In the genomic region with DNA sequence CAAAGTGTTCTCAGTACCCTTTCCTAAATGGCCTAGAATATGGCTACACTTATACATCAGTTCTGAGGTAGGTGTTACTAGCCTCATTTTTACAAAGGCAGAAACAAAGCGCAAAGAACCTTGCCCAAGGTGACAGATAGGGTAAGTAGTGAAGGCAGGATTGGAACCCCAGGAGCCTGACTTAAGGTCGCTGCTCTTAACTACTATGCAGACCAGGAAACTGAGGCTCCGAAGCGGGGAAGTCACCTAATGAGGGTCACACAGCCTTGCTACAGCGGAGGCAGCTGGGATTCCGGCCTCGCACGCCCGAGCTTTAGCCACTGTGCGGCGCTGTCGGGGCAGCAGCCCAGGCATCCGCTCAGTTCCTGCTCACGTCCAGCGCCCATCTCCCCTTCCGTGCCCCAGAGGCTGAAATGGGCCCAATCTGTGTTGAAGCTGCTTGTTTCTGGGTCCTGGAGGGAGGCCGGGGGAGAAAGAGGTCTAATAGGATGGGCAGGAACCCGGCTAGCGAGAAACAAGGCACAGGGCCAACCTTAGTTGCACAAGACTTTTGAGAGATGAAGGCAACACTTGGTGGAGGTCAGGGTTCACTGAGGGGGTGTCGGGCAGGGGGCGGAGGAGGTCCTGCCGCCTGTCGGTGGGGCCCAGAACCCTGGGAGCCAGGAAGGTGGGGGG, we compare ENCODE assay signal across 1 cellular context.
TF ChIP-seq lines count a peak whose summit lies in the region.

No MANE protein-coding gene starts in this region.

TF ChIP-seq in HepG2, 621 proteins besides CTCF, POLR2A, EP300 and RAD21 (continued from another document and continues in another):
- TF ChIP-seq ZNF788 (CRISPR knock-in tag; IDR thresholded peaks at IDR 0.05; ENCODE audit: borderline replicate concordance) = peak; percentile 69; the same call in 1 of the 2 replicates
- peak; percentile 40; the same call in 1 of the 2 replicates for TF ChIP-seq ZNF225 (CRISPR knock-in tag; IDR thresholded peaks at IDR 0.05)
- no peak for TF ChIP-seq ZNF367 (CRISPR knock-in tag; IDR thresholded peaks at IDR 0.05; ENCODE audit: borderline replicate concordance)
- TF ChIP-seq, protein P1, sequence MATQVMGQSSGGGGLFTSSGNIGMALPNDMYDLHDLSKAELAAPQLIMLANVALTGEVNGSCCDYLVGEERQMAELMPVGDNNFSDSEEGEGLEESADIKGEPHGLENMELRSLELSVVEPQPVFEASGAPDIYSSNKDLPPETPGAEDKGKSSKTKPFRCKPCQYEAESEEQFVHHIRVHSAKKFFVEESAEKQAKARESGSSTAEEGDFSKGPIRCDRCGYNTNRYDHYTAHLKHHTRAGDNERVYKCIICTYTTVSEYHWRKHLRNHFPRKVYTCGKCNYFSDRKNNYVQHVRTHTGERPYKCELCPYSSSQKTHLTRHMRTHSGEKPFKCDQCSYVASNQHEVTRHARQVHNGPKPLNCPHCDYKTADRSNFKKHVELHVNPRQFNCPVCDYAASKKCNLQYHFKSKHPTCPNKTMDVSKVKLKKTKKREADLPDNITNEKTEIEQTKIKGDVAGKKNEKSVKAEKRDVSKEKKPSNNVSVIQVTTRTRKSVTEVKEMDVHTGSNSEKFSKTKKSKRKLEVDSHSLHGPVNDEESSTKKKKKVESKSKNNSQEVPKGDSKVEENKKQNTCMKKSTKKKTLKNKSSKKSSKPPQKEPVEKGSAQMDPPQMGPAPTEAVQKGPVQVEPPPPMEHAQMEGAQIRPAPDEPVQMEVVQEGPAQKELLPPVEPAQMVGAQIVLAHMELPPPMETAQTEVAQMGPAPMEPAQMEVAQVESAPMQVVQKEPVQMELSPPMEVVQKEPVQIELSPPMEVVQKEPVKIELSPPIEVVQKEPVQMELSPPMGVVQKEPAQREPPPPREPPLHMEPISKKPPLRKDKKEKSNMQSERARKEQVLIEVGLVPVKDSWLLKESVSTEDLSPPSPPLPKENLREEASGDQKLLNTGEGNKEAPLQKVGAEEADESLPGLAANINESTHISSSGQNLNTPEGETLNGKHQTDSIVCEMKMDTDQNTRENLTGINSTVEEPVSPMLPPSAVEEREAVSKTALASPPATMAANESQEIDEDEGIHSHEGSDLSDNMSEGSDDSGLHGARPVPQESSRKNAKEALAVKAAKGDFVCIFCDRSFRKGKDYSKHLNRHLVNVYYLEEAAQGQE (IDR thresholded peaks at IDR 0.05; ENCODE audit: borderline replicate concordance in 1 of 2, low read depth in 1 of 2, low read length in 2 of 2) = no peak
- TF ChIP-seq KLF16 (CRISPR knock-in tag; IDR thresholded peaks at IDR 0.05) = 0 out of 4 replicates have a peak, but pooled peaks of 1 of the 2 experiments have one; percentile 31
- peak; percentile 45; the same call in 1 of the 2 replicates for TF ChIP-seq HNF4G (IDR thresholded peaks at IDR 0.05; ENCODE audit: borderline replicate concordance, low read depth, low read length)
- TF ChIP-seq HNF4G (CRISPR knock-in tag; IDR thresholded peaks at IDR 0.05; ENCODE audit: borderline replicate concordance, low read depth) = no peak
- TF ChIP-seq, protein P2, sequence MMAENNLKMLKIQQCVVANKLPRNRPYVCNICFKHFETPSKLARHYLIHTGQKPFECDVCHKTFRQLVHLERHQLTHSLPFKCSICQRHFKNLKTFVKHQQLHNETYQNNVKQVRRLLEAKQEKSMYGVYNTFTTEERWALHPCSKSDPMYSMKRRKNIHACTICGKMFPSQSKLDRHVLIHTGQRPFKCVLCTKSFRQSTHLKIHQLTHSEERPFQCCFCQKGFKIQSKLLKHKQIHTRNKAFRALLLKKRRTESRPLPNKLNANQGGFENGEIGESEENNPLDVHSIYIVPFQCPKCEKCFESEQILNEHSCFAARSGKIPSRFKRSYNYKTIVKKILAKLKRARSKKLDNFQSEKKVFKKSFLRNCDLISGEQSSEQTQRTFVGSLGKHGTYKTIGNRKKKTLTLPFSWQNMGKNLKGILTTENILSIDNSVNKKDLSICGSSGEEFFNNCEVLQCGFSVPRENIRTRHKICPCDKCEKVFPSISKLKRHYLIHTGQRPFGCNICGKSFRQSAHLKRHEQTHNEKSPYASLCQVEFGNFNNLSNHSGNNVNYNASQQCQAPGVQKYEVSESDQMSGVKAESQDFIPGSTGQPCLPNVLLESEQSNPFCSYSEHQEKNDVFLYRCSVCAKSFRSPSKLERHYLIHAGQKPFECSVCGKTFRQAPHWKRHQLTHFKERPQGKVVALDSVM (CRISPR knock-in tag; IDR thresholded peaks at IDR 0.05) = peak; percentile 44; the same call in 1 of the 2 replicates
- TF ChIP-seq PCBP1 (IDR thresholded peaks at IDR 0.05; ENCODE audit: borderline replicate concordance, low read depth, low read length) = 0 out of 2 replicates have a peak, but pooled peaks have one; percentile 38
- TF ChIP-seq PPARG (CRISPR knock-in tag; conservative IDR thresholded peaks at IDR 0.05) = 0 out of 2 replicates have a peak, but pooled peaks have one; percentile 16
- no peak for TF ChIP-seq HOXA7 (CRISPR knock-in tag; IDR thresholded peaks at IDR 0.05)
- TF ChIP-seq REL (CRISPR knock-in tag; conservative IDR thresholded peaks at IDR 0.05) = 0 out of 2 replicates have a peak, but pooled peaks have one; percentile 42
- TF ChIP-seq ZFP90 (CRISPR knock-in tag; IDR thresholded peaks at IDR 0.05; ENCODE audit: borderline replicate concordance) = peak; percentile 50; the same call in 1 of the 2 replicates
- TF ChIP-seq, protein P3, sequence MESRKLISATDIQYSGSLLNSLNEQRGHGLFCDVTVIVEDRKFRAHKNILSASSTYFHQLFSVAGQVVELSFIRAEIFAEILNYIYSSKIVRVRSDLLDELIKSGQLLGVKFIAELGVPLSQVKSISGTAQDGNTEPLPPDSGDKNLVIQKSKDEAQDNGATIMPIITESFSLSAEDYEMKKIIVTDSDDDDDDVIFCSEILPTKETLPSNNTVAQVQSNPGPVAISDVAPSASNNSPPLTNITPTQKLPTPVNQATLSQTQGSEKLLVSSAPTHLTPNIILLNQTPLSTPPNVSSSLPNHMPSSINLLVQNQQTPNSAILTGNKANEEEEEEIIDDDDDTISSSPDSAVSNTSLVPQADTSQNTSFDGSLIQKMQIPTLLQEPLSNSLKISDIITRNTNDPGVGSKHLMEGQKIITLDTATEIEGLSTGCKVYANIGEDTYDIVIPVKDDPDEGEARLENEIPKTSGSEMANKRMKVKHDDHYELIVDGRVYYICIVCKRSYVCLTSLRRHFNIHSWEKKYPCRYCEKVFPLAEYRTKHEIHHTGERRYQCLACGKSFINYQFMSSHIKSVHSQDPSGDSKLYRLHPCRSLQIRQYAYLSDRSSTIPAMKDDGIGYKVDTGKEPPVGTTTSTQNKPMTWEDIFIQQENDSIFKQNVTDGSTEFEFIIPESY (CRISPR knock-in tag; IDR thresholded peaks at IDR 0.05) = 0 out of 2 replicates have a peak, but pooled peaks have one; percentile 46
- no peak for TF ChIP-seq ZBTB1 (CRISPR knock-in tag; IDR thresholded peaks at IDR 0.05; ENCODE audit: borderline replicate concordance)
- TF ChIP-seq SOX6 (IDR thresholded peaks at IDR 0.05) = no peak
- peak; percentile 36 for TF ChIP-seq SOX6 (CRISPR knock-in tag; IDR thresholded peaks at IDR 0.05)
- TF ChIP-seq ZNF616 (CRISPR knock-in tag; IDR thresholded peaks at IDR 0.05; ENCODE audit: low read depth) = no peak
- no peak for TF ChIP-seq ZNF558 (CRISPR knock-in tag; IDR thresholded peaks at IDR 0.05; ENCODE audit: borderline replicate concordance)
- no peak for TF ChIP-seq FOXK1 (CRISPR knock-in tag; IDR thresholded peaks at IDR 0.05; ENCODE audit: borderline replicate concordance, low read depth)
- TF ChIP-seq, protein P4, sequence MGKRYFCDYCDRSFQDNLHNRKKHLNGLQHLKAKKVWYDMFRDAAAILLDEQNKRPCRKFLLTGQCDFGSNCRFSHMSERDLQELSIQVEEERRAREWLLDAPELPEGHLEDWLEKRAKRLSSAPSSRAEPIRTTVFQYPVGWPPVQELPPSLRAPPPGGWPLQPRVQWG (CRISPR knock-in tag; IDR thresholded peaks at IDR 0.05; ENCODE audit: borderline replicate concordance, low read depth) = no peak
- TF ChIP-seq, protein P5, sequence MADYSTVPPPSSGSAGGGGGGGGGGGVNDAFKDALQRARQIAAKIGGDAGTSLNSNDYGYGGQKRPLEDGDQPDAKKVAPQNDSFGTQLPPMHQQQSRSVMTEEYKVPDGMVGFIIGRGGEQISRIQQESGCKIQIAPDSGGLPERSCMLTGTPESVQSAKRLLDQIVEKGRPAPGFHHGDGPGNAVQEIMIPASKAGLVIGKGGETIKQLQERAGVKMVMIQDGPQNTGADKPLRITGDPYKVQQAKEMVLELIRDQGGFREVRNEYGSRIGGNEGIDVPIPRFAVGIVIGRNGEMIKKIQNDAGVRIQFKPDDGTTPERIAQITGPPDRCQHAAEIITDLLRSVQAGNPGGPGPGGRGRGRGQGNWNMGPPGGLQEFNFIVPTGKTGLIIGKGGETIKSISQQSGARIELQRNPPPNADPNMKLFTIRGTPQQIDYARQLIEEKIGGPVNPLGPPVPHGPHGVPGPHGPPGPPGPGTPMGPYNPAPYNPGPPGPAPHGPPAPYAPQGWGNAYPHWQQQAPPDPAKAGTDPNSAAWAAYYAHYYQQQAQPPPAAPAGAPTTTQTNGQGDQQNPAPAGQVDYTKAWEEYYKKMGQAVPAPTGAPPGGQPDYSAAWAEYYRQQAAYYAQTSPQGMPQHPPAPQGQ (CRISPR knock-in tag; IDR thresholded peaks at IDR 0.05; ENCODE audit: borderline replicate concordance) = no peak
- TF ChIP-seq, protein P6, sequence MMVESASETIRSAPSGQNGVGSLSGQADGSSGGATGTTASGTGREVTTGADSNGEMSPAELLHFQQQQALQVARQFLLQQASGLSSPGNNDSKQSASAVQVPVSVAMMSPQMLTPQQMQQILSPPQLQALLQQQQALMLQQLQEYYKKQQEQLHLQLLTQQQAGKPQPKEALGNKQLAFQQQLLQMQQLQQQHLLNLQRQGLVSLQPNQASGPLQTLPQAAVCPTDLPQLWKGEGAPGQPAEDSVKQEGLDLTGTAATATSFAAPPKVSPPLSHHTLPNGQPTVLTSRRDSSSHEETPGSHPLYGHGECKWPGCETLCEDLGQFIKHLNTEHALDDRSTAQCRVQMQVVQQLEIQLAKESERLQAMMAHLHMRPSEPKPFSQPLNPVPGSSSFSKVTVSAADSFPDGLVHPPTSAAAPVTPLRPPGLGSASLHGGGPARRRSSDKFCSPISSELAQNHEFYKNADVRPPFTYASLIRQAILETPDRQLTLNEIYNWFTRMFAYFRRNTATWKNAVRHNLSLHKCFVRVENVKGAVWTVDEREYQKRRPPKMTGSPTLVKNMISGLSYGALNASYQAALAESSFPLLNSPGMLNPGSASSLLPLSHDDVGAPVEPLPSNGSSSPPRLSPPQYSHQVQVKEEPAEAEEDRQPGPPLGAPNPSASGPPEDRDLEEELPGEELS (CRISPR knock-in tag; IDR thresholded peaks at IDR 0.05) = no peak; the same call in 1 of the 2 replicates
- TF ChIP-seq, protein P7, sequence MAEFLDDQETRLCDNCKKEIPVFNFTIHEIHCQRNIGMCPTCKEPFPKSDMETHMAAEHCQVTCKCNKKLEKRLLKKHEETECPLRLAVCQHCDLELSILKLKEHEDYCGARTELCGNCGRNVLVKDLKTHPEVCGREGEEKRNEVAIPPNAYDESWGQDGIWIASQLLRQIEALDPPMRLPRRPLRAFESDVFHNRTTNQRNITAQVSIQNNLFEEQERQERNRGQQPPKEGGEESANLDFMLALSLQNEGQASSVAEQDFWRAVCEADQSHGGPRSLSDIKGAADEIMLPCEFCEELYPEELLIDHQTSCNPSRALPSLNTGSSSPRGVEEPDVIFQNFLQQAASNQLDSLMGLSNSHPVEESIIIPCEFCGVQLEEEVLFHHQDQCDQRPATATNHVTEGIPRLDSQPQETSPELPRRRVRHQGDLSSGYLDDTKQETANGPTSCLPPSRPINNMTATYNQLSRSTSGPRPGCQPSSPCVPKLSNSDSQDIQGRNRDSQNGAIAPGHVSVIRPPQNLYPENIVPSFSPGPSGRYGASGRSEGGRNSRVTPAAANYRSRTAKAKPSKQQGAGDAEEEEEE (CRISPR knock-in tag; IDR thresholded peaks at IDR 0.05; ENCODE audit: borderline replicate concordance) = 0 out of 2 replicates have a peak, but pooled peaks have one; percentile 41
- peak; percentile 34 for TF ChIP-seq CBX1 (IDR thresholded peaks at IDR 0.05; ENCODE audit: low read depth)
- TF ChIP-seq ZNF30 (CRISPR knock-in tag; IDR thresholded peaks at IDR 0.05) = no peak
- no peak for TF ChIP-seq HHEX (CRISPR knock-in tag; IDR thresholded peaks at IDR 0.05)
- no peak for TF ChIP-seq MEIS1 (CRISPR knock-in tag; IDR thresholded peaks at IDR 0.05; ENCODE audit: borderline replicate concordance)
- TF ChIP-seq, protein P8, sequence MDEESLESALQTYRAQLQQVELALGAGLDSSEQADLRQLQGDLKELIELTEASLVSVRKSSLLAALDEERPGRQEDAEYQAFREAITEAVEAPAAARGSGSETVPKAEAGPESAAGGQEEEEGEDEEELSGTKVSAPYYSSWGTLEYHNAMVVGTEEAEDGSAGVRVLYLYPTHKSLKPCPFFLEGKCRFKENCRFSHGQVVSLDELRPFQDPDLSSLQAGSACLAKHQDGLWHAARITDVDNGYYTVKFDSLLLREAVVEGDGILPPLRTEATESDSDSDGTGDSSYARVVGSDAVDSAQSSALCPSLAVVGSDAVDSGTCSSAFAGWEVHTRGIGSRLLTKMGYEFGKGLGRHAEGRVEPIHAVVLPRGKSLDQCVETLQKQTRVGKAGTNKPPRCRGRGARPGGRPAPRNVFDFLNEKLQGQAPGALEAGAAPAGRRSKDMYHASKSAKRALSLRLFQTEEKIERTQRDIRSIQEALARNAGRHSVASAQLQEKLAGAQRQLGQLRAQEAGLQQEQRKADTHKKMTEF (CRISPR knock-in tag; IDR thresholded peaks at IDR 0.05) = no peak
- TF ChIP-seq, protein P9, sequence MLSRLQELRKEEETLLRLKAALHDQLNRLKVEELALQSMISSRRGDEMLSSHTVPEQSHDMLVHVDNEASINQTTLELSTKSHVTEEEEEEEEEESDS (CRISPR knock-in tag; IDR thresholded peaks at IDR 0.05; ENCODE audit: borderline replicate concordance) = peak; percentile 81; the same call in 1 of the 2 replicates
- TF ChIP-seq, protein P10, sequence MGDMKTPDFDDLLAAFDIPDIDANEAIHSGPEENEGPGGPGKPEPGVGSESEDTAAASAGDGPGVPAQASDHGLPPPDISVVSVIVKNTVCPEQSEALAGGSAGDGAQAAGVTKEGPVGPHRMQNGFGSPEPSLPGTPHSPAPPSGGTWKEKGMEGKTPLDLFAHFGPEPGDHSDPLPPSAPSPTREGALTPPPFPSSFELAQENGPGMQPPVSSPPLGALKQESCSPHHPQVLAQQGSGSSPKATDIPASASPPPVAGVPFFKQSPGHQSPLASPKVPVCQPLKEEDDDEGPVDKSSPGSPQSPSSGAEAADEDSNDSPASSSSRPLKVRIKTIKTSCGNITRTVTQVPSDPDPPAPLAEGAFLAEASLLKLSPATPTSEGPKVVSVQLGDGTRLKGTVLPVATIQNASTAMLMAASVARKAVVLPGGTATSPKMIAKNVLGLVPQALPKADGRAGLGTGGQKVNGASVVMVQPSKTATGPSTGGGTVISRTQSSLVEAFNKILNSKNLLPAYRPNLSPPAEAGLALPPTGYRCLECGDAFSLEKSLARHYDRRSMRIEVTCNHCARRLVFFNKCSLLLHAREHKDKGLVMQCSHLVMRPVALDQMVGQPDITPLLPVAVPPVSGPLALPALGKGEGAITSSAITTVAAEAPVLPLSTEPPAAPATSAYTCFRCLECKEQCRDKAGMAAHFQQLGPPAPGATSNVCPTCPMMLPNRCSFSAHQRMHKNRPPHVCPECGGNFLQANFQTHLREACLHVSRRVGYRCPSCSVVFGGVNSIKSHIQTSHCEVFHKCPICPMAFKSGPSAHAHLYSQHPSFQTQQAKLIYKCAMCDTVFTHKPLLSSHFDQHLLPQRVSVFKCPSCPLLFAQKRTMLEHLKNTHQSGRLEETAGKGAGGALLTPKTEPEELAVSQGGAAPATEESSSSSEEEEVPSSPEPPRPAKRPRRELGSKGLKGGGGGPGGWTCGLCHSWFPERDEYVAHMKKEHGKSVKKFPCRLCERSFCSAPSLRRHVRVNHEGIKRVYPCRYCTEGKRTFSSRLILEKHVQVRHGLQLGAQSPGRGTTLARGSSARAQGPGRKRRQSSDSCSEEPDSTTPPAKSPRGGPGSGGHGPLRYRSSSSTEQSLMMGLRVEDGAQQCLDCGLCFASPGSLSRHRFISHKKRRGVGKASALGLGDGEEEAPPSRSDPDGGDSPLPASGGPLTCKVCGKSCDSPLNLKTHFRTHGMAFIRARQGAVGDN (CRISPR knock-in tag; IDR thresholded peaks at IDR 0.05) = peak; percentile 75
- 0 out of 2 replicates have a peak, but pooled peaks have one; percentile 10 for TF ChIP-seq YEATS4 (CRISPR knock-in tag; IDR thresholded peaks at IDR 0.05; ENCODE audit: borderline replicate concordance)
